In genomic region chr11:128174465-128175101, GRCh38 we compare ENCODE assay signal across 10 cellular contexts.
A peak's percentile ranks its signal among the peaks of the same experiment; 100 is the strongest.
DNase-seq lines count a peak whose midpoint lies in the region; ATAC-seq, FAIRE-seq and TF ChIP-seq lines count a peak whose summit lies in the region.
"Had no signal": no experiment of that assay in that cellular context is flagged by ENCODE, and none has a peak within 500 bp of the region (broad histone marks: within the 10 kb centered on the region; RNA-seq: fewer than 3 reads in every experiment).

No MANE protein-coding gene starts in this region.

- H3K56ac ChIP-seq in H1 (replicated peaks; ENCODE audit: insufficient read length, low read depth, low read length): no peak overlapping the region

- in situ Hi-C loops in GM23248 (cut with MboI): loop anchor here (10.0 to 25.0 kb wide), 3 partner anchors 110 to 788 kb away; no protein-coding TSS in a partner anchor

- H3K9ac ChIP-seq in GM23248 (no peak overlapping the region; the same call in 1 of the 2 replicates), H1 (replicated peaks in 1 of 4; ENCODE audit: extremely low read depth in 1 of 4, low read depth in 3 of 4, low read length in 3 of 4) (no peak overlapping the region)

- peak; percentile 72 for DNase-seq in GM23248
- peak; percentile 7 for DNase-seq in NCI-H69 (lab: John Stamatoyannopoulos, UW)
- DNase-seq in H1 (ENCODE audit: low read depth in 1 of 2, low spot score in 2 of 2): no peak
- DNase-seq in osteoblast (ENCODE audit: insufficient read length, low spot score, missing footprints): no peak
- DNase-seq: activated CD4-positive, alpha-beta T cell treated with anti-CD3 and anti-CD28 coated beads, Interleukin-2, amount 50 U/mL, for 48 hours; naive thymus-derived CD4-positive, alpha-beta T cell had no signal

- H2AK5ac ChIP-seq in H1 (ENCODE audit: low read depth, low read length): no peak overlapping the region

- H2BK12ac ChIP-seq in H1 (ENCODE audit: low read depth, low read length): no peak overlapping the region

- H3K36me3 ChIP-seq in GM23248 (ENCODE audit: low read depth) (no peaks in the 10 kb centered on the region), H1 (ENCODE audit: control insufficient read depth in 2 of 4, insufficient read depth in 4 of 4, low read length in 3 of 4) (no peaks in the 10 kb centered on the region), osteoblast (ENCODE audit: insufficient read depth, low read length) (no peaks in the 10 kb centered on the region)

- H3K9me2 ChIP-seq in GM23248 (ENCODE audit: insufficient read depth): no peaks in the 10 kb centered on the region

- TF ChIP-seq CTCF in H1 (IDR thresholded peaks at IDR 0.05; ENCODE audit: control extremely low read depth in 1 of 3, insufficient read depth in 1 of 3, low read depth in 1 of 3, low read length in 3 of 3) (no peak), osteoblast (IDR thresholded peaks at IDR 0.05; ENCODE audit: extremely low read depth, low read depth, low read length) (no peak)

- WGBS in GM23248 (ENCODE audit: low coverage in 1 of 2, low lambda C conversion rate in 2 of 2, missing lambda C conversion rate in 2 of 2), 2 experiments: 43 to 55% methylated on average over 7 of the region's 7 CpGs
- 34% methylated on average over 7 of the region's 7 CpGs; no CpG with 5 or more reads in 1 of the 2 experiments for WGBS in H1 (ENCODE audit: extremely low coverage in 1 of 2, insufficient coverage in 1 of 2, insufficient read length in 1 of 2, insufficient replicate concordance in 2 of 2, low coverage in 1 of 2, low lambda C conversion rate in 2 of 2, missing lambda C conversion rate in 1 of 2), 2 experiments

- H4K20me1 ChIP-seq in GM23248 (ENCODE audit: insufficient read depth) (no peaks in the 10 kb centered on the region), H1 (replicated peaks in 1 of 2; ENCODE audit: control insufficient read depth in 1 of 2, insufficient read depth in 2 of 2, low read length in 2 of 2) (no peaks in the 10 kb centered on the region), osteoblast (ENCODE audit: insufficient read depth, low read length) (no peaks in the 10 kb centered on the region)

- no peaks in the 10 kb centered on the region for H3K79me1 ChIP-seq in H1 (ENCODE audit: low read depth, low read length)

- H3K4me2 ChIP-seq in GM23248 (ENCODE audit: unreplicated experiment): peak overlapping the region; percentile 41
- H3K4me2 ChIP-seq in H1 (ENCODE audit: insufficient read depth in 1 of 2, low read depth in 2 of 2, low read length in 2 of 2): peak overlapping the region in 1 of 2 experiments; percentile 14; a peak in 1 of 4 replicates
- H3K4me2 ChIP-seq in osteoblast (ENCODE audit: insufficient read depth, low read length): peak overlapping the region; percentile 12

- no peak overlapping the region for H2BK20ac ChIP-seq in H1 (ENCODE audit: low read length)

- no peak overlapping the region for H3K4ac ChIP-seq in H1 (replicated peaks; ENCODE audit: insufficient read length, low read depth, low read length)

- H4K8ac ChIP-seq in H1 (ENCODE audit: extremely low read depth, insufficient read depth, low read length): no peak overlapping the region; the same call in 1 of the 2 replicates

- H2AFZ ChIP-seq in GM23248: peak overlapping the region; percentile 18; the same call in 1 of the 2 replicates
- 0 out of 2 replicates have a peak overlapping the region, but pooled peaks have one; percentile 6 for H2AFZ ChIP-seq in H1 (ENCODE audit: low read length)
- peak overlapping the region; percentile 1 for H2AFZ ChIP-seq in osteoblast (ENCODE audit: low read length)

- peak; percentile 63 for FAIRE-seq in H1 (lab: Jason Lieb, UNC)
- FAIRE-seq: K562 had no signal

- ATAC-seq in HG03280 (IDR thresholded peaks at IDR 0.05; ENCODE audit: unreplicated experiment) (no peak), HG03095 (IDR thresholded peaks at IDR 0.05; ENCODE audit: unreplicated experiment) (no peak)
- no peak for ATAC-seq in activated CD4-positive, CD25-positive, alpha-beta regulatory T cell treated with anti-CD3 and anti-CD28 coated beads, Interleukin-2, amount 50 U/mL, for 24 hours
- ATAC-seq: K562; naive thymus-derived CD4-positive, alpha-beta T cell had no signal

- H4K91ac ChIP-seq in H1 (replicated peaks; ENCODE audit: insufficient read length, low read length): no peak overlapping the region

- H3K27ac ChIP-seq in GM23248 (peak overlapping the region; percentile 47), H1 (ENCODE audit: low read depth, low read length) (no peak overlapping the region), osteoblast (ENCODE audit: low read depth, low read length) (peak overlapping the region; percentile 21)

- H2BK5ac ChIP-seq in H1 (ENCODE audit: low read depth, low read length): no peak overlapping the region

- no peaks in the 10 kb centered on the region; the same call in 1 of the 2 replicates for H3K23me2 ChIP-seq in H1 (ENCODE audit: low read depth, low read length)

- H3K27me3 ChIP-seq in GM23248 (replicated peaks; ENCODE audit: insufficient read depth): no peaks in the 10 kb centered on the region
- H3K27me3 ChIP-seq in H1 (replicated peaks in 1 of 4; ENCODE audit: control insufficient read depth in 3 of 4, extremely low read depth in 1 of 4, insufficient read depth in 3 of 4, low read length in 3 of 4): no peaks in the 10 kb centered on the region; a peak in 1 of 7 replicates
- no peaks in the 10 kb centered on the region for H3K27me3 ChIP-seq in osteoblast (ENCODE audit: insufficient read depth, low read length)

- no peak overlapping the region for H3K23ac ChIP-seq in H1 (ENCODE audit: insufficient read length)

- CTCF ChIA-PET in H1 (lab: Charles Lee; ENCODE audit: partially characterized antibody): interaction anchor here (0.6 to 9.1 kb wide), 13 partner anchors 8 to 1368 kb away, joined by 3 to 112 read pairs (median 4); no protein-coding TSS in a partner anchor

- no peaks in the 10 kb centered on the region for H3K9me3 ChIP-seq in GM23248 (ENCODE audit: low read depth)
- H3K9me3 ChIP-seq in H1 (ENCODE audit: insufficient read depth in 2 of 2, low read depth in 1 of 2, low read length in 1 of 2): no peaks in the 10 kb centered on the region
- no peaks in the 10 kb centered on the region for H3K9me3 ChIP-seq in osteoblast (ENCODE audit: low read depth, low read length)

- H3K79me2 ChIP-seq in GM23248 (ENCODE audit: insufficient read depth) (no peaks in the 10 kb centered on the region), H1 (ENCODE audit: control insufficient read depth in 1 of 2, insufficient read depth in 2 of 2, low read length in 2 of 2) (no peaks in the 10 kb centered on the region), osteoblast (ENCODE audit: insufficient read depth, low read length) (no peaks in the 10 kb centered on the region)

- H2BK120ac ChIP-seq in H1 (replicated peaks; ENCODE audit: low read depth, low read length): no peak overlapping the region

- no peak overlapping the region for H3K18ac ChIP-seq in H1 (ENCODE audit: extremely low read depth, low read length)

- TF ChIP-seq RAD21 in H1 (IDR thresholded peaks at IDR 0.05 in 1 of 2, conservative IDR thresholded peaks at IDR 0.05 in 1 of 2; ENCODE audit: low read depth in 2 of 2, low read length in 2 of 2): no peak

- no peak overlapping the region for H2BK15ac ChIP-seq in H1 (ENCODE audit: low read length)

- H3K4me3 ChIP-seq in GM23248: no peak overlapping the region
- no peak overlapping the region for H3K4me3 ChIP-seq in H1 (ENCODE audit: extremely low read depth in 1 of 4, insufficient read depth in 2 of 4, low read depth in 3 of 4, low read length in 4 of 4)
- no peak overlapping the region for H3K4me3 ChIP-seq in osteoblast (ENCODE audit: insufficient read depth, low read length)
- H3K4me3 ChIP-seq: K562 had no signal

- TF ChIP-seq POLR2A in H1 (IDR thresholded peaks at IDR 0.05; ENCODE audit: control extremely low read depth in 1 of 2, low read depth in 2 of 2, low read length in 2 of 2): no peak

- no peak overlapping the region for H4K5ac ChIP-seq in H1 (ENCODE audit: insufficient read length, low read depth, low read length)

- POLR2A ChIA-PET in H1 (lab: Charles Lee; ENCODE audit: partially characterized antibody): interaction anchor here (0.6 kb wide), 1 partner anchor 402 kb away, joined by 3 read pairs; no protein-coding TSS in a partner anchor

- no peak for TF ChIP-seq EP300 in H1 (IDR thresholded peaks at IDR 0.05; ENCODE audit: borderline replicate concordance in 1 of 2, low read depth in 2 of 2, low read length in 2 of 2)

- H3F3A ChIP-seq in GM23248 (ENCODE audit: insufficient read depth): peaks cover 30% of the 10 kb centered on the region

- H3K14ac ChIP-seq in H1 (ENCODE audit: insufficient read length): no peak overlapping the region

- H3K4me1 ChIP-seq in GM23248 (ENCODE audit: insufficient read depth) (peaks cover 44% of the 10 kb centered on the region), H1 (replicated peaks in 1 of 4; ENCODE audit: control insufficient read depth in 3 of 4, insufficient read depth in 4 of 4, low read length in 3 of 4) (peaks cover 2 to 6% (median 3%) of the 10 kb centered on the region in 4 experiments; a peak in 6 of 7 replicates), osteoblast (ENCODE audit: insufficient read depth, low read length) (peaks cover 14% of the 10 kb centered on the region)

TF ChIP-seq in H1, 55 proteins besides CTCF, POLR2A, EP300 and RAD21:
- TF ChIP-seq ASH2L (IDR thresholded peaks at IDR 0.05; ENCODE audit: low read length) (no peak), TAF7 (optimal IDR thresholded peaks at IDR 0.05; ENCODE audit: borderline replicate concordance, low read depth, low read length) (no peak), TCF12 (IDR thresholded peaks at IDR 0.05; ENCODE audit: low read depth, low read length) (peak; percentile 40; the same call in 1 of the 2 replicates), TEAD4 (IDR thresholded peaks at IDR 0.05; ENCODE audit: low read depth, low read length) (peak; percentile 29; the same call in 1 of the 2 replicates), CEBPB (IDR thresholded peaks at IDR 0.05; ENCODE audit: low read depth, low read length) (peak; percentile 62), RBBP5 (IDR thresholded peaks at IDR 0.05; ENCODE audit: borderline replicate concordance, low read depth, low read length) (no peak)

Comparison
In these comparisons a context has a peak if more than half of its experiments do, and no peak if none do; other contexts are left out.
1. DNase-seq: peak in GM23248 (single experiment) and NCI-H69 (single experiment); none in H1 (0 of 2) and osteoblast (single experiment).
2. Peak in every context shown above with its lines, with median percentiles within 50 percentile points of each other: H2AFZ ChIP-seq.